ENCODE assay signal across 14 cellular contexts in the genomic region with DNA sequence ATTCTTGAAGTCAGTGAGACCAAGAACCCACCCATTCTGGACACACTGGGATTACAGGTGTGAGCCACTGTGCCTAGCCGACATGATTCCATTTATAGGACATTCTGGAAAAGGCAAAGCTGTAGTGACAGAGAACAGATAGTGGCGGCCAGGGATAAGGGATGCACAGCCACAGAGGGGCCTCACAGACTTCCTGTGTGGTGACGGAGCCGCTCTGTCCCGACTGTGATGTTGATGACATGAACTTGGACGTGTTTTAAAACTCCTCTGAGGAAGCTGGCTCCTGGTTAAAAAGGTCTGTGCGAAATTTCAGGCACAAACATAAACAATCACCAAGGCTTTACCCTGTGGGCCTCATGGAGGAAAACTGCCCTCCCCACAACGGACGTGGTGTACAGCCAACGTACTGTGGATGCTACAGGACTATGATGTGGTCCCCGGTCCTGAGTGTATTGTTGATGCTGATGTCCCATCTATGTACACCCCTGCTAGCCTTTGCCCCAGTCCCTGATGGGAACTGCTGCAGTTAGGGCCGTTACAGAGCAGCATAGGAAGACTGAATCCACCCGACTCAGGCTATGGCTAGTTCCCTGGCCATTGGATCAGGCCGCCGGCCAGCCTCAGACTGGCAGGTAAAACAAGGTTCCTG. TPM values are rescaled to one million over a fixed set of nuclear protein-coding genes. Genes with fewer than 3 reads are reported as not detected.
DNase-seq lines count a peak whose midpoint lies in the region; ATAC-seq lines count a peak whose summit lies in the region.
"Had no signal": no experiment of that assay in that cellular context is flagged by ENCODE, and none has a peak within 500 bp of the region (broad histone marks: within the 10 kb centered on the region; RNA-seq: fewer than 3 reads in every experiment).

No MANE protein-coding gene starts in this region.

- H3K9ac ChIP-seq in subcutaneous abdominal adipose tissue (ENCODE audit: low read length in 5 of 5) = no peak overlapping the region
- H3K9ac ChIP-seq: GM23248 had no signal

- no peaks in the 10 kb centered on the region for H3K4me1 ChIP-seq in right cardiac atrium (ENCODE audit: control insufficient read depth, insufficient read depth, low read length)
- no peaks in the 10 kb centered on the region for H3K4me1 ChIP-seq in subcutaneous abdominal adipose tissue (ENCODE audit: control insufficient read depth in 5 of 5, insufficient read depth in 5 of 5, low read length in 5 of 5)
- no peaks in the 10 kb centered on the region for H3K4me1 ChIP-seq in CD8-positive, alpha-beta memory T cell (ENCODE audit: insufficient read depth, low read length)

- H3K4me3 Mint-ChIP-seq in CD8-positive, alpha-beta memory T cell = no peak overlapping the region
- H3K4me3 Mint-ChIP-seq: CD14-positive monocyte; CD8-positive, alpha-beta T cell had no signal

- intact Hi-C loops in right cardiac atrium (cut with DNase I) = no loop called here
- intact Hi-C loops in left cardiac atrium (cut with DNase I) = no loop called here

- H3K9me3 Mint-ChIP-seq in CD8-positive, alpha-beta memory T cell = peaks cover 16 to 69% (median 53%) of the 10 kb centered on the region in 5 donors

- POLR2A ChIA-PET in CD8-positive, alpha-beta memory T cell (lab: Charles Lee) = no interaction called here

- H3K27ac ChIP-seq in right cardiac atrium (ENCODE audit: low read length) = no peak overlapping the region
- H3K27ac ChIP-seq in subcutaneous abdominal adipose tissue (ENCODE audit: low read depth, low read length) = no peak overlapping the region
- no peak overlapping the region for H3K27ac ChIP-seq in CD8-positive, alpha-beta memory T cell (ENCODE audit: low read depth, low read length)
- H3K27ac ChIP-seq: 22Rv1, GM23248 had no signal

- 93% methylated on average over 15 of the region's 15 CpGs for WGBS in right cardiac atrium

- H3K9me3 ChIP-seq in right cardiac atrium (ENCODE audit: control insufficient read depth, low read length) (peaks cover 13% of the 10 kb centered on the region), subcutaneous abdominal adipose tissue (ENCODE audit: control insufficient read depth in 5 of 5, low read length in 5 of 5) (peaks cover 31 to 80% (median 71%) of the 10 kb centered on the region in 5 donors)
- peaks cover 7% of the 10 kb centered on the region for H3K9me3 ChIP-seq in CD8-positive, alpha-beta memory T cell (ENCODE audit: low read length)

- H3K27me3 ChIP-seq in right cardiac atrium (ENCODE audit: control insufficient read depth, insufficient read depth) (no peaks in the 10 kb centered on the region), subcutaneous abdominal adipose tissue (ENCODE audit: control insufficient read depth in 5 of 5, insufficient read depth in 4 of 5, low read length in 5 of 5) (no peaks in the 10 kb centered on the region)
- H3K27me3 ChIP-seq in CD8-positive, alpha-beta memory T cell (ENCODE audit: insufficient read depth, low read length, poor library complexity, severe bottlenecking) = no peaks in the 10 kb centered on the region

- peaks cover 28 to 61% (median 54%) of the 10 kb centered on the region in 3 donors for H3K36me3 Mint-ChIP-seq in CD8-positive, alpha-beta memory T cell

- CTCF ChIA-PET in CD8-positive, alpha-beta memory T cell (lab: Charles Lee) = no interaction called here

- H3K4me1 Mint-ChIP-seq in CD8-positive, alpha-beta memory T cell = no peaks in the 10 kb centered on the region
- H3K4me1 Mint-ChIP-seq: CD14-positive monocyte had no signal

- peaks cover 9 to 51% (median 44%) of the 10 kb centered on the region in 5 donors for H3K36me3 ChIP-seq in subcutaneous abdominal adipose tissue (ENCODE audit: control insufficient read depth in 5 of 5, insufficient read depth in 5 of 5, low read length in 5 of 5)
- peaks cover 11% of the 10 kb centered on the region for H3K36me3 ChIP-seq in CD8-positive, alpha-beta memory T cell (ENCODE audit: insufficient read depth, low read length)

- H3K27ac Mint-ChIP-seq in CD8-positive, alpha-beta memory T cell = no peak overlapping the region
- H3K27ac Mint-ChIP-seq: CD8-positive, alpha-beta T cell had no signal

- H3K4me3 ChIP-seq in right cardiac atrium (ENCODE audit: low read length) = no peak overlapping the region
- peak overlapping the region in 4 of 5 donors; percentile 24 to 52 (median 36) for H3K4me3 ChIP-seq in subcutaneous abdominal adipose tissue (ENCODE audit: low read depth in 1 of 5, low read length in 5 of 5)
- no peak overlapping the region for H3K4me3 ChIP-seq in CD8-positive, alpha-beta memory T cell (ENCODE audit: low read length)
- H3K4me3 ChIP-seq: GM23248 had no signal

- ATAC-seq in right cardiac atrium = peak; percentile 19 to 26
- no peak for ATAC-seq in left cardiac atrium
- no peak for ATAC-seq in HG03025 (IDR thresholded peaks at IDR 0.05; ENCODE audit: low FRiP score, unreplicated experiment)
- ATAC-seq: CD8-positive, alpha-beta T cell; HCT116 had no signal

- no peaks in the 10 kb centered on the region for H3K27me3 Mint-ChIP-seq in CD8-positive, alpha-beta memory T cell

- no peak for DNase-seq in right cardiac atrium
- no peak for DNase-seq in left cardiac atrium
- DNase-seq in mesenteric fat pad (ENCODE audit: low spot score) = peak; percentile 51
- DNase-seq in CD8-positive, alpha-beta memory T cell = no peak
- no peak for DNase-seq in HuH-7 (ENCODE audit: low spot score)
- DNase-seq: CD8-positive, alpha-beta T cell; DMS53; GM23248; IMR-90 had no signal

RNA-seq across cellular contexts. Expression of a gene that starts 15.9 kb away (rescaled TPM):
- total RNA-seq in right cardiac atrium = 10 to 100 TPM in 3 of 4 donors, 1 to 10 TPM in 1; 9.7 to 17.4 (median 15.3) TPM
- 6.5 TPM for polyA plus RNA-seq in right cardiac atrium
- total RNA-seq in left cardiac atrium = 10 to 100 TPM; 12.4 to 14.0 TPM
- 8.0 TPM for total RNA-seq in mesenteric fat pad
- total RNA-seq in CD8-positive, alpha-beta memory T cell = 1 to 10 TPM; 5.6 to 6.2 TPM
- 1.5 TPM for polyA plus RNA-seq in CD8-positive, alpha-beta memory T cell

RNA-seq across cellular contexts. Expression of a gene that starts 46.0 kb away (rescaled TPM):
- total RNA-seq in right cardiac atrium (1 to 10 TPM; 4.3 to 6.3 (median 5.5) TPM), left cardiac atrium (1 to 10 TPM; 5.0 to 6.1 TPM), mesenteric fat pad (7.0 TPM)
- 2.3 TPM for polyA plus RNA-seq in right cardiac atrium
- total RNA-seq in CD8-positive, alpha-beta memory T cell = 10 to 100 TPM; 15.5 to 16.5 TPM
- 19.3 TPM for polyA plus RNA-seq in CD8-positive, alpha-beta memory T cell

RNA-seq across cellular contexts. Expression of a gene that starts 52.8 kb away (rescaled TPM):
- total RNA-seq in right cardiac atrium = 10 to 100 TPM; 15.3 to 27.6 (median 17.5) TPM
- 12.5 TPM for polyA plus RNA-seq in right cardiac atrium
- 10 to 100 TPM; 17.1 to 21.7 TPM for total RNA-seq in left cardiac atrium
- total RNA-seq in mesenteric fat pad = 47.0 TPM
- total RNA-seq in CD8-positive, alpha-beta memory T cell = 10 to 100 TPM; 55.9 to 57.7 TPM
- polyA plus RNA-seq in CD8-positive, alpha-beta memory T cell = 35.0 TPM

Comparison
In these comparisons a context has a peak if more than half of its experiments do, and no peak if none do; other contexts are left out.
1. ATAC-seq: peak in right cardiac atrium (2 of 2); none in left cardiac atrium (0 of 2) and HG03025 (single experiment).
2. H3K4me3 ChIP-seq: peak in subcutaneous abdominal adipose tissue (4 of 5); none in right cardiac atrium (single experiment) and CD8-positive, alpha-beta memory T cell (single experiment).